26 cellular contexts compared by ENCODE assay signal in genomic region chr5:79973511-79973910, GRCh38. TPM values are rescaled to one million over a fixed set of nuclear protein-coding genes. Genes with fewer than 3 reads are reported as not detected.
DNase-seq lines count a peak whose midpoint lies in the region; FAIRE-seq lines count a peak whose summit lies in the region.
"Had no signal": no experiment of that assay in that cellular context is flagged by ENCODE, and none has a peak within 500 bp of the region (broad histone marks: within the 10 kb centered on the region; RNA-seq: fewer than 3 reads in every experiment).

No MANE protein-coding gene starts in this region.

- H3K4me1 ChIP-seq in HAP-1: peaks cover 3% of the 10 kb centered on the region; the same call in 1 of the 2 replicates
- H3K4me1 ChIP-seq in ectodermal cell (ENCODE audit: control insufficient read depth, insufficient read depth, low read length): peaks cover 26% of the 10 kb centered on the region
- peaks cover 0 to 6% of the 10 kb centered on the region in 2 experiments for H3K4me1 ChIP-seq in trophoblast cell (ENCODE audit: control insufficient read depth in 1 of 2, insufficient read depth in 2 of 2, low read length in 2 of 2)
- H3K4me1 ChIP-seq in small intestine (ENCODE audit: control insufficient read depth in 2 of 2, insufficient read depth in 1 of 2, low read depth in 1 of 2, low read length in 1 of 2): no peaks in the 10 kb centered on the region
- H3K4me1 ChIP-seq: adrenal gland, left ventricle myocardium inferior, spleen had no signal

- peak overlapping the region; percentile 54 for H4K91ac ChIP-seq in trophoblast cell (ENCODE audit: low read depth, low read length)

- no peak overlapping the region for H2AFZ ChIP-seq in trophoblast cell (ENCODE audit: insufficient read depth, low read length, poor library complexity)
- H2AFZ ChIP-seq: hepatocyte had no signal

- FAIRE-seq in small intestine (lab: Jason Lieb, UNC): no peak
- FAIRE-seq: TTC549 had no signal

- no peak overlapping the region for H4K12ac ChIP-seq in trophoblast cell (ENCODE audit: low read depth, low read length)

- H3K27me3 ChIP-seq in HAP-1 (ENCODE audit: low read depth) (no peaks in the 10 kb centered on the region; the same call in 1 of the 2 replicates), ectodermal cell (ENCODE audit: control insufficient read depth, insufficient read depth, low read length, poor library complexity, severe bottlenecking) (no peaks in the 10 kb centered on the region), trophoblast cell (ENCODE audit: insufficient read depth, low read length) (no peaks in the 10 kb centered on the region), small intestine (ENCODE audit: control insufficient read depth in 2 of 2, insufficient read depth in 2 of 2, low read length in 2 of 2) (no peaks in the 10 kb centered on the region)
- H3K27me3 ChIP-seq: adrenal gland, brain microvascular endothelial cell, foreskin keratinocyte, hepatocyte, spleen had no signal

- H3K23ac ChIP-seq in trophoblast cell (ENCODE audit: low read length): no peak overlapping the region

- H3K4ac ChIP-seq in trophoblast cell (ENCODE audit: low read depth, low read length): no peak overlapping the region

- no peak overlapping the region for H3K18ac ChIP-seq in trophoblast cell (ENCODE audit: low read length)

- DNase-seq in HAP-1 (ENCODE audit: low spot score in 2 of 2): peak; percentile 35 to 66
- DNase-seq in NCI-H69 (lab: John Stamatoyannopoulos, UW): peak; percentile 39
- DNase-seq in trophoblast cell: no peak
- DNase-seq in NCI-H345 treated with DMSO at 0.1 percent for 48 hours (lab: John Stamatoyannopoulos, UW; ENCODE audit: unreplicated experiment): no peak
- DNase-seq in small intestine: no peak
- no peak for DNase-seq in activated CD4-positive, alpha-beta T cell treated with anti-CD3 and anti-CD28 coated beads, Interleukin-2, amount 50 U/mL, for 48 hours
- DNase-seq: activated CD4-positive, alpha-beta T cell treated with anti-CD3 and anti-CD28 coated beads for 36 hours; activated CD8-positive, alpha-beta memory T cell treated with anti-CD3 and anti-CD28 coated beads for 24 hours; activated T-cell treated with anti-CD3 and anti-CD28 coated beads, Interleukin-2, amount 50 U/mL, for 24 hours; brain microvascular endothelial cell; CD4-positive, alpha-beta T cell; effector CD8-positive, alpha-beta T cell; foreskin keratinocyte; immature natural killer cell; Karpas-422; left ventricle myocardium inferior; naive thymus-derived CD4-positive, alpha-beta T cell; NCI-H1092 treated with DMSO at 0.1 percent for 48 hours; spleen; stimulated activated CD4-positive, alpha-beta T cell treated with anti-CD3 and anti-CD28 coated beads, Interleukin-4, amount 100 ng/mL, for 1 hour; stimulated activated naive B cell treated with anti-CD40 and anti-IgM and Interleukin-4, amounts not matched to agents 10 μg/mL and 1 μg/mL and 100 μg/mL, for 72 hours had no signal

- H3K27ac ChIP-seq in ectodermal cell (ENCODE audit: insufficient read depth, low read depth, low read length, poor library complexity, severe bottlenecking): peak overlapping the region; percentile 58
- H3K27ac ChIP-seq in trophoblast cell (ENCODE audit: low read depth, low read length): no peak overlapping the region
- no peak overlapping the region for H3K27ac ChIP-seq in small intestine (ENCODE audit: low read depth in 1 of 2, low read length in 1 of 2)
- H3K27ac ChIP-seq: adrenal gland, brain microvascular endothelial cell, hepatocyte, left ventricle myocardium inferior, spleen, thoracic aorta had no signal

- no peak overlapping the region for H3K4me2 ChIP-seq in trophoblast cell (ENCODE audit: low read length)
- H3K4me2 ChIP-seq: hepatocyte had no signal

- in situ Hi-C loops in HAP-1 (cut with MboI; ENCODE audit: low sequenced_read_pairs): no loop called here

- no peak overlapping the region for H2BK5ac ChIP-seq in trophoblast cell (ENCODE audit: low read depth, low read length, poor library complexity)

- no peak overlapping the region for H3K14ac ChIP-seq in trophoblast cell (ENCODE audit: low read length)

- H2BK120ac ChIP-seq in trophoblast cell (ENCODE audit: insufficient read depth, low read length, poor library complexity): peak overlapping the region; percentile 28

- peak overlapping the region; percentile 63 for H2BK12ac ChIP-seq in trophoblast cell (ENCODE audit: low read length)

- H2AK5ac ChIP-seq in trophoblast cell (ENCODE audit: low read length): peak overlapping the region; percentile 57

- H3K79me2 ChIP-seq in trophoblast cell (ENCODE audit: control insufficient read depth, insufficient read depth, low read length, poor library complexity): no peaks in the 10 kb centered on the region
- H3K79me2 ChIP-seq: hepatocyte had no signal

- no peaks in the 10 kb centered on the region for H3K36me3 ChIP-seq in HAP-1 (replicated peaks)
- peaks cover 14% of the 10 kb centered on the region for H3K36me3 ChIP-seq in ectodermal cell (ENCODE audit: control insufficient read depth, insufficient read depth, low read length)
- peaks cover 4 to 5% of the 10 kb centered on the region in 2 experiments for H3K36me3 ChIP-seq in trophoblast cell (ENCODE audit: control insufficient read depth in 1 of 2, insufficient read depth in 2 of 2, low read length in 2 of 2)
- H3K36me3 ChIP-seq in small intestine (ENCODE audit: control insufficient read depth in 2 of 2, insufficient read depth in 2 of 2, low read length in 2 of 2): peaks cover 0 to 2% of the 10 kb centered on the region in 2 donors
- H3K36me3 ChIP-seq: brain microvascular endothelial cell had no signal

- WGBS in ectodermal cell, 2 experiments: 20 to 25% methylated on average over 3 of the region's 3 CpGs
- no CpG with 5 or more reads among the region's 3 CpGs for WGBS in trophoblast cell (ENCODE audit: extremely low coverage, insufficient coverage, insufficient read length)
- WGBS in small intestine, 3 donors: 56 to 72% (median 63%) methylated on average over 3 of the region's 3 CpGs

- no peak overlapping the region for H3K9ac ChIP-seq in trophoblast cell (ENCODE audit: low read length)

- H3K9me3 ChIP-seq in HAP-1 (no peaks in the 10 kb centered on the region), ectodermal cell (ENCODE audit: control insufficient read depth, low read length) (no peaks in the 10 kb centered on the region), trophoblast cell (ENCODE audit: insufficient read depth, low read depth, low read length) (no peaks in the 10 kb centered on the region), small intestine (ENCODE audit: control insufficient read depth, low read depth) (no peaks in the 10 kb centered on the region)
- H3K9me3 ChIP-seq: adrenal gland, left ventricle myocardium inferior, spleen, thoracic aorta had no signal

- H3K79me1 ChIP-seq in trophoblast cell (ENCODE audit: low read length): peaks cover 4% of the 10 kb centered on the region

- H3K4me3 ChIP-seq in HAP-1 (no peak overlapping the region), ectodermal cell (ENCODE audit: insufficient read depth, low read depth, low read length) (no peak overlapping the region), trophoblast cell (ENCODE audit: low read depth, low read length) (no peak overlapping the region), small intestine (ENCODE audit: low read depth in 1 of 2, low read length in 2 of 2) (no peak overlapping the region)
- H3K4me3 ChIP-seq: adrenal gland, hepatocyte, left ventricle myocardium inferior, spleen, thoracic aorta had no signal

- H4K8ac ChIP-seq in trophoblast cell (ENCODE audit: low read depth, low read length): no peak overlapping the region

RNA-seq across cellular contexts. Expression of gene MTX3, which starts 17.6 kb away (rescaled TPM):
- polyA plus RNA-seq in ectodermal cell (2013, experiment 1 of 4): 33.2 TPM
- 30.7 TPM for polyA plus RNA-seq in ectodermal cell (2013, experiment 2 of 4)
- polyA plus RNA-seq in ectodermal cell (2013, experiment 3 of 4): 18.5 TPM
- 22.0 TPM for polyA plus RNA-seq in ectodermal cell (2013, experiment 4 of 4)
- 5.7 and 5.9 TPM in 2 replicates for polyA plus RNA-seq in trophoblast cell (2013)
- polyA plus RNA-seq in small intestine: 1 to 10 TPM; 1.9 to 5.4 (median 3.1) TPM

Comparison
In these comparisons a context has a peak if more than half of its experiments do, and no peak if none do; other contexts are left out.
1. DNase-seq: peak in HAP-1 (2 of 2) and NCI-H69 (single experiment); none in trophoblast cell (0 of 2), NCI-H345 treated with DMSO at 0.1 percent for 48 hours (single experiment), small intestine (single experiment) and activated CD4-positive, alpha-beta T cell treated with anti-CD3 and anti-CD28 coated beads, Interleukin-2, amount 50 U/mL, for 48 hours (0 of 2).